ENCODE assay signal across 12 cellular contexts in genomic region chr4:145773581-145774234, GRCh38.
DNase-seq lines count a peak whose midpoint lies in the region; ATAC-seq, FAIRE-seq and TF ChIP-seq lines count a peak whose summit lies in the region.
"Had no signal": no experiment of that assay in that cellular context is flagged by ENCODE, and none has a peak within 500 bp of the region (broad histone marks: within the 10 kb centered on the region; RNA-seq: fewer than 3 reads in every experiment).

No MANE protein-coding gene starts in this region.

- H3K27me3 Mint-ChIP-seq in activated CD4-positive, alpha-beta T cell treated with anti-CD3 and anti-CD28 coated beads, Interleukin-2, amount 10 ng/mL, durations not matched to agents 24 days and 14 days = no peaks in the 10 kb centered on the region
- H3K27me3 Mint-ChIP-seq in activated T-helper 2 cell treated with anti-CD3 and anti-CD28 coated beads, Interferon-gamma antibody, Interleukin-2, Interleukin-4, amounts not matched to agents 10 μg/mL and 5 μg/mL and 100 μg/mL, durations not matched to agents 14 hours and 24 hours and 36 hours (ENCODE audit: low read depth) = no peaks in the 10 kb centered on the region
- H3K27me3 Mint-ChIP-seq in stimulated activated naive CD8-positive, alpha-beta T cell treated with anti-CD3 and anti-CD28 coated beads, Interleukin-15, amount 100 ng/mL, for 72 hours = no peaks in the 10 kb centered on the region

- intact Hi-C loops in activated CD4-positive, alpha-beta T cell treated with anti-CD3 and anti-CD28 coated beads, Interleukin-2, amount 10 ng/mL, durations not matched to agents 24 days and 14 days (cut with micrococcal nuclease) = no loop called here
- intact Hi-C loops in activated T-helper 2 cell treated with anti-CD3 and anti-CD28 coated beads, Interferon-gamma antibody, Interleukin-2, Interleukin-4, amounts not matched to agents 10 μg/mL and 5 μg/mL and 100 μg/mL, durations not matched to agents 14 hours and 24 hours and 36 hours (cut with micrococcal nuclease) = no loop called here
- intact Hi-C loops in OCI-LY7 (cut with micrococcal nuclease; ENCODE audit: unreplicated experiment) = no loop called here
- intact Hi-C loops in HepG2 (cut with micrococcal nuclease; ENCODE audit: unreplicated experiment) = no loop called here
- intact Hi-C loops in body of pancreas (cut with DNase I) = no loop called here

- H3K4me3 ChIP-seq in OCI-LY7 (ENCODE audit: low read depth, low read length, poor library complexity, severe bottlenecking) (no peak overlapping the region), HepG2 (replicated peaks in 1 of 3; ENCODE audit: insufficient read depth in 1 of 3, low read depth in 2 of 3, low read length in 3 of 3) (no peak overlapping the region), body of pancreas (no peak overlapping the region)
- H3K4me3 ChIP-seq: skin epidermis had no signal

- peaks cover 10% of the 10 kb centered on the region for H3K4me1 Mint-ChIP-seq in activated CD4-positive, alpha-beta T cell treated with anti-CD3 and anti-CD28 coated beads, Interleukin-2, amount 10 ng/mL, durations not matched to agents 24 days and 14 days
- H3K4me1 Mint-ChIP-seq in activated T-helper 2 cell treated with anti-CD3 and anti-CD28 coated beads, Interferon-gamma antibody, Interleukin-2, Interleukin-4, amounts not matched to agents 10 μg/mL and 5 μg/mL and 100 μg/mL, durations not matched to agents 14 hours and 24 hours and 36 hours (ENCODE audit: low read depth) = peaks cover 17% of the 10 kb centered on the region
- peaks cover 19% of the 10 kb centered on the region for H3K4me1 Mint-ChIP-seq in stimulated activated naive CD8-positive, alpha-beta T cell treated with anti-CD3 and anti-CD28 coated beads, Interleukin-15, amount 100 ng/mL, for 72 hours

- no peaks in the 10 kb centered on the region for H3K9me2 ChIP-seq in OCI-LY7 (ENCODE audit: insufficient read depth, low read length)

- peaks cover 91% of the 10 kb centered on the region for H3K36me3 ChIP-seq in OCI-LY7 (ENCODE audit: insufficient read depth, low read length)
- H3K36me3 ChIP-seq in HepG2 (replicated peaks in 1 of 2; ENCODE audit: control insufficient read depth in 1 of 2, insufficient read depth in 2 of 2, low read length in 2 of 2) = peaks cover 8 to 34% of the 10 kb centered on the region in 2 experiments; a peak in 4 of 5 replicates
- peaks cover 0 to 2% of the 10 kb centered on the region in 2 donors for H3K36me3 ChIP-seq in body of pancreas (replicated peaks in 1 of 2; ENCODE audit: insufficient read depth in 1 of 2, low read depth in 2 of 2)

- no peak overlapping the region for H3K4me3 Mint-ChIP-seq in activated CD4-positive, alpha-beta T cell treated with anti-CD3 and anti-CD28 coated beads, Interleukin-2, amount 10 ng/mL, durations not matched to agents 24 days and 14 days
- no peak overlapping the region for H3K4me3 Mint-ChIP-seq in activated T-helper 2 cell treated with anti-CD3 and anti-CD28 coated beads, Interferon-gamma antibody, Interleukin-2, Interleukin-4, amounts not matched to agents 10 μg/mL and 5 μg/mL and 100 μg/mL, durations not matched to agents 14 hours and 24 hours and 36 hours (ENCODE audit: low read depth)
- H3K4me3 Mint-ChIP-seq in stimulated activated naive CD8-positive, alpha-beta T cell treated with anti-CD3 and anti-CD28 coated beads, Interleukin-15, amount 100 ng/mL, for 72 hours = no peak overlapping the region

- TF ChIP-seq POLR2A in HepG2 (IDR thresholded peaks at IDR 0.05; ENCODE audit: insufficient read depth in 1 of 2, low read depth in 2 of 2, low read length in 2 of 2) = no peak
- TF ChIP-seq POLR2A in body of pancreas (IDR thresholded peaks at IDR 0.05) = no peak

- POLR2A ChIA-PET in OCI-LY7 (lab: Charles Lee) = interaction anchor here (0.6 kb wide), 1 partner anchor 32 kb away, joined by 3 read pairs; no protein-coding TSS in a partner anchor
- POLR2A ChIA-PET in HepG2 (lab: Yijun Ruan, JAX) = no interaction called here

- H4K20me1 ChIP-seq in OCI-LY7 (ENCODE audit: insufficient read depth, low read length) (no peaks in the 10 kb centered on the region), HepG2 (ENCODE audit: insufficient read depth, low read length) (no peaks in the 10 kb centered on the region)

- BruUV-seq in OCI-LY7 (replicated peaks; lab: Mats Ljungman, UMichigan) = no TSS peak
- BruUV-seq in HepG2 (replicated peaks; lab: Mats Ljungman, UMichigan) = no TSS peak

- ATAC-seq in HG02852 (IDR thresholded peaks at IDR 0.05; ENCODE audit: unreplicated experiment) (peak; percentile 92), HepG2 (no peak), body of pancreas (no peak)
- ATAC-seq in stimulated activated naive CD8-positive, alpha-beta T cell treated with anti-CD3 and anti-CD28 coated beads, Interleukin-15, amount 100 ng/mL, for 72 hours = peak; percentile 91

- H3K27ac ChIP-seq in OCI-LY7 (ENCODE audit: low read depth, low read length, poor library complexity, severe bottlenecking) = no peak overlapping the region
- no peak overlapping the region for H3K27ac ChIP-seq in HepG2 (ENCODE audit: extremely low read length, insufficient read depth, low read length)
- no peak overlapping the region for H3K27ac ChIP-seq in body of pancreas

- H3K4me1 ChIP-seq in OCI-LY7 (ENCODE audit: insufficient read depth, low read length, poor library complexity, severe bottlenecking) (no peaks in the 10 kb centered on the region), HepG2 (ENCODE audit: insufficient read depth, low read length) (no peaks in the 10 kb centered on the region), body of pancreas (no peaks in the 10 kb centered on the region)

- CTCF ChIA-PET in OCI-LY7 (lab: Charles Lee; ENCODE audit: unreplicated experiment) (no interaction called here), HepG2 (lab: Yijun Ruan, JAX; ENCODE audit: low intra/inter-chr PET ratio, low total read pairs) (no interaction called here)

- no peaks in the 10 kb centered on the region for H3K9me3 ChIP-seq in OCI-LY7 (ENCODE audit: low read length)
- H3K9me3 ChIP-seq in HepG2 (ENCODE audit: low read length) = no peaks in the 10 kb centered on the region
- H3K9me3 ChIP-seq in body of pancreas = no peaks in the 10 kb centered on the region

- H3K9me3 Mint-ChIP-seq in activated CD4-positive, alpha-beta T cell treated with anti-CD3 and anti-CD28 coated beads, Interleukin-2, amount 10 ng/mL, durations not matched to agents 24 days and 14 days = peaks cover 2% of the 10 kb centered on the region
- no peaks in the 10 kb centered on the region for H3K9me3 Mint-ChIP-seq in activated T-helper 2 cell treated with anti-CD3 and anti-CD28 coated beads, Interferon-gamma antibody, Interleukin-2, Interleukin-4, amounts not matched to agents 10 μg/mL and 5 μg/mL and 100 μg/mL, durations not matched to agents 14 hours and 24 hours and 36 hours
- H3K9me3 Mint-ChIP-seq in stimulated activated naive CD8-positive, alpha-beta T cell treated with anti-CD3 and anti-CD28 coated beads, Interleukin-15, amount 100 ng/mL, for 72 hours = no peaks in the 10 kb centered on the region

- no peak for TF ChIP-seq EP300 in HepG2 (IDR thresholded peaks at IDR 0.05; ENCODE audit: low read depth in 2 of 2, low read length in 2 of 2)
- TF ChIP-seq EP300 in HepG2 (CRISPR knock-in tag; IDR thresholded peaks at IDR 0.05; ENCODE audit: borderline replicate concordance) = no peak

- whole genome bisulfite sequencing in HepG2 (ENCODE audit: low lambda C conversion rate) = 93% methylated on average over 6 of the region's 6 CpGs
- 84 to 96% methylated on average over 6 of the region's 6 CpGs for WGBS in body of pancreas, 2 donors

- FAIRE-seq in HepG2 (lab: Jason Lieb, UNC) = no peak
- FAIRE-seq: A204.1, TTC549 had no signal

- no peak overlapping the region for H3K9ac ChIP-seq in HepG2 (ENCODE audit: insufficient read depth, low read depth, low read length)

- H3K4me2 ChIP-seq in OCI-LY7 (ENCODE audit: low read length) (no peak overlapping the region), HepG2 (ENCODE audit: low read depth, low read length) (no peak overlapping the region)

- H3K27me3 ChIP-seq in HepG2 (ENCODE audit: control insufficient read depth in 1 of 2, insufficient read depth in 2 of 2, low read length in 2 of 2) = no peaks in the 10 kb centered on the region
- H3K27me3 ChIP-seq in body of pancreas = no peaks in the 10 kb centered on the region

- in situ Hi-C loops in HepG2 (cut with HindIII; ENCODE audit: extremely low pct_ligation_motif_present, low pct_unique_long_range_greater_than_20kb) = no loop called here

- no peak for TF ChIP-seq RAD21 in HepG2 (CRISPR knock-in tag; IDR thresholded peaks at IDR 0.05)

- DNase-seq in activated CD4-positive, alpha-beta T cell treated with anti-CD3 and anti-CD28 coated beads, Interleukin-2, amount 10 ng/mL, durations not matched to agents 24 days and 14 days = no peak
- DNase-seq in activated CD4-positive, alpha-beta T cell treated with anti-CD3 and anti-CD28 coated beads for 48 hours = no peak
- DNase-seq in activated T-helper 2 cell treated with anti-CD3 and anti-CD28 coated beads, Interferon-gamma antibody, Interleukin-2, Interleukin-4, amounts not matched to agents 10 μg/mL and 5 μg/mL and 100 μg/mL, durations not matched to agents 14 hours and 24 hours and 36 hours (ENCODE audit: low spot score) = no peak
- DNase-seq in stimulated activated naive CD8-positive, alpha-beta T cell treated with anti-CD3 and anti-CD28 coated beads, Interleukin-15, amount 100 ng/mL, for 72 hours = no peak
- DNase-seq in OCI-LY7 (ENCODE audit: low spot score) (no peak), HepG2 (ENCODE audit: low spot score) (no peak), body of pancreas (no peak)
- DNase-seq: NCI-H1105 treated with DMSO at 0.1 percent for 48 hours had no signal

- H2AFZ ChIP-seq in OCI-LY7 (ENCODE audit: low read length) (no peak overlapping the region), HepG2 (ENCODE audit: low read length) (no peak overlapping the region)

- TF ChIP-seq CTCF in OCI-LY7 (conservative IDR thresholded peaks at IDR 0.05; ENCODE audit: low read length) (no peak), HepG2 (CRISPR knock-in tag; IDR thresholded peaks at IDR 0.05) (no peak), body of pancreas (IDR thresholded peaks at IDR 0.05) (no peak)

- H3K36me3 Mint-ChIP-seq in activated CD4-positive, alpha-beta T cell treated with anti-CD3 and anti-CD28 coated beads, Interleukin-2, amount 10 ng/mL, durations not matched to agents 24 days and 14 days (ENCODE audit: low read depth) = peaks cover 59% of the 10 kb centered on the region
- H3K36me3 Mint-ChIP-seq in activated T-helper 2 cell treated with anti-CD3 and anti-CD28 coated beads, Interferon-gamma antibody, Interleukin-2, Interleukin-4, amounts not matched to agents 10 μg/mL and 5 μg/mL and 100 μg/mL, durations not matched to agents 14 hours and 24 hours and 36 hours (ENCODE audit: low read depth) = peaks cover 74% of the 10 kb centered on the region

- peak overlapping the region; percentile 75 for H3K27ac Mint-ChIP-seq in activated CD4-positive, alpha-beta T cell treated with anti-CD3 and anti-CD28 coated beads, Interleukin-2, amount 10 ng/mL, durations not matched to agents 24 days and 14 days
- H3K27ac Mint-ChIP-seq in activated T-helper 2 cell treated with anti-CD3 and anti-CD28 coated beads, Interferon-gamma antibody, Interleukin-2, Interleukin-4, amounts not matched to agents 10 μg/mL and 5 μg/mL and 100 μg/mL, durations not matched to agents 14 hours and 24 hours and 36 hours = peak overlapping the region; percentile 25
- H3K27ac Mint-ChIP-seq in stimulated activated naive CD8-positive, alpha-beta T cell treated with anti-CD3 and anti-CD28 coated beads, Interleukin-15, amount 100 ng/mL, for 72 hours = peak overlapping the region in 1 of 2 donors; percentile 63

- H3K79me2 ChIP-seq in OCI-LY7 (ENCODE audit: insufficient read depth, low read depth, low read length) (no peaks in the 10 kb centered on the region), HepG2 (ENCODE audit: insufficient read depth, low read length) (no peaks in the 10 kb centered on the region)

Comparison
In these comparisons a context has a peak if more than half of its experiments do, and no peak if none do; other contexts are left out.
1. ATAC-seq: peak in HG02852 (single experiment) and stimulated activated naive CD8-positive, alpha-beta T cell treated with anti-CD3 and anti-CD28 coated beads, Interleukin-15, amount 100 ng/mL, for 72 hours (single experiment); none in HepG2 (single experiment) and body of pancreas (single experiment).